In genomic region chr6:137155830-137156229, GRCh38 we compare ENCODE assay signal across 9 cellular contexts. TPM values are rescaled to one million over a fixed set of nuclear protein-coding genes. Genes with fewer than 3 reads are reported as not detected.
DNase-seq lines count a peak whose midpoint lies in the region; TF ChIP-seq lines count a peak whose summit lies in the region.
"Had no signal": no experiment of that assay in that cellular context is flagged by ENCODE, and none has a peak within 500 bp of the region (broad histone marks: within the 10 kb centered on the region; RNA-seq: fewer than 3 reads in every experiment).

No MANE protein-coding gene starts in this region.

- peaks cover 13% of the 10 kb centered on the region for H3K4me1 Mint-ChIP-seq in activated naive CD8-positive, alpha-beta T cell treated with anti-CD3 and anti-CD28 coated beads for 36 hours

- TF ChIP-seq CTCF in testis (IDR thresholded peaks at IDR 0.05) (no peak), dorsolateral prefrontal cortex (IDR thresholded peaks at IDR 0.05 in 54 of 56, conservative IDR thresholded peaks at IDR 0.05 in 2 of 56; ENCODE audit: low read depth in 1 of 56, partially characterized antibody in 56 of 56) (no peak), A673 (conservative IDR thresholded peaks at IDR 0.05; ENCODE audit: low read depth, low read length) (no peak)

- H3K27me3 ChIP-seq in testis (no peaks in the 10 kb centered on the region), dorsolateral prefrontal cortex (peaks cover 0 to 6% (median 0%) of the 10 kb centered on the region in 45 donors), A673 (replicated peaks; ENCODE audit: insufficient read depth, low read depth, low read length, poor library complexity) (peaks cover 9% of the 10 kb centered on the region)

- peak; percentile 11 for DNase-seq in NK-92 treated with Interleukin-12 subunit alpha and Interleukin-12 subunit beta, amount 100 ng/mL, for 24 hours (lab: John Stamatoyannopoulos, UW)
- DNase-seq in NK-92 (lab: John Stamatoyannopoulos, UW; ENCODE audit: unreplicated experiment), result no peak
- DNase-seq in M059J (ENCODE audit: low read depth), result peak; percentile 73
- peak; percentile 22 for DNase-seq in activated naive CD8-positive, alpha-beta T cell treated with anti-CD3 and anti-CD28 coated beads for 36 hours
- DNase-seq in pons (ENCODE audit: low spot score), result peak; percentile 26
- DNase-seq in testis, result no peak
- no peak for DNase-seq in dorsolateral prefrontal cortex
- no peak for DNase-seq in A673 (ENCODE audit: low spot score)

- no peaks in the 10 kb centered on the region for H3K4me1 ChIP-seq in testis
- no peaks in the 10 kb centered on the region for H3K4me1 ChIP-seq in A673 (ENCODE audit: insufficient read depth, low read length, poor library complexity, severe bottlenecking)

- WGBS in testis, 2 donors, result 91 to 94% methylated on average over 2 of the region's 2 CpGs

- no peak overlapping the region for H3K27ac ChIP-seq in testis
- no peak overlapping the region for H3K27ac ChIP-seq in dorsolateral prefrontal cortex
- H3K27ac ChIP-seq in A673 (ENCODE audit: low read depth, low read length, poor library complexity, severe bottlenecking), result no peak overlapping the region
- H3K27ac ChIP-seq: 22Rv1 had no signal

- H3K36me3 ChIP-seq in testis (ENCODE audit: low read depth, missing control alignments), result no peaks in the 10 kb centered on the region
- no peaks in the 10 kb centered on the region for H3K36me3 ChIP-seq in A673 (ENCODE audit: insufficient read depth, low read length, poor library complexity, severe bottlenecking)

- TF ChIP-seq POLR2A in testis (IDR thresholded peaks at IDR 0.05), result no peak

- peaks cover 37% of the 10 kb centered on the region for H3K27me3 Mint-ChIP-seq in activated naive CD8-positive, alpha-beta T cell treated with anti-CD3 and anti-CD28 coated beads for 36 hours

- CTCF ChIA-PET in A673 (lab: Charles Lee), result no interaction called here

- no peak overlapping the region for H3K4me3 Mint-ChIP-seq in activated naive CD8-positive, alpha-beta T cell treated with anti-CD3 and anti-CD28 coated beads for 36 hours

- intact Hi-C loops in testis (cut with DNase I; ENCODE audit: low total_unique reads) (no loop called here), dorsolateral prefrontal cortex (cut with DNase I) (no loop called here), A673 (cut with micrococcal nuclease; ENCODE audit: unreplicated experiment) (no loop called here)

- H3K9me3 Mint-ChIP-seq in activated naive CD8-positive, alpha-beta T cell treated with anti-CD3 and anti-CD28 coated beads for 36 hours, result no peaks in the 10 kb centered on the region

- H3K36me3 Mint-ChIP-seq in activated naive CD8-positive, alpha-beta T cell treated with anti-CD3 and anti-CD28 coated beads for 36 hours, result no peaks in the 10 kb centered on the region

- no TSS peak for BruUV-seq in A673 (replicated peaks; lab: Mats Ljungman, UMichigan)

- POLR2A ChIA-PET in A673 (lab: Charles Lee; ENCODE audit: low non-redundant PET), result no interaction called here

- no peak overlapping the region for H3K4me3 ChIP-seq in testis
- H3K4me3 ChIP-seq in dorsolateral prefrontal cortex, result no peak overlapping the region
- H3K4me3 ChIP-seq in A673 (ENCODE audit: low read depth, low read length, poor library complexity, severe bottlenecking), result no peak overlapping the region

- H3K9me3 ChIP-seq in testis, result no peaks in the 10 kb centered on the region
- H3K9me3 ChIP-seq in A673 (ENCODE audit: low read depth, low read length, poor library complexity, severe bottlenecking), result no peaks in the 10 kb centered on the region

- H3K27ac Mint-ChIP-seq in activated naive CD8-positive, alpha-beta T cell treated with anti-CD3 and anti-CD28 coated beads for 36 hours, result peak overlapping the region; percentile 40

RNA-seq across cellular contexts. Expression of gene IL22RA2, which starts 17.6 kb away (rescaled TPM):
- not detected in 2 replicates for total RNA-seq in M059J (2014; rRNA removed; shearing (Covaris generic))
- not detected for total RNA-seq in activated naive CD8-positive, alpha-beta T cell treated with anti-CD3 and anti-CD28 coated beads for 36 hours
- total RNA-seq in testis (not detected), dorsolateral prefrontal cortex (not detected), A673 (2021) (not detected in 2 replicates)
- not detected for polyA plus RNA-seq in testis (ENCODE audit: insufficient read depth, low read depth, low replicate concordance)

Comparison
In these comparisons a context has a peak if more than half of its experiments do, and no peak if none do; other contexts are left out.
1. DNase-seq: peak in NK-92 treated with Interleukin-12 subunit alpha and Interleukin-12 subunit beta, amount 100 ng/mL, for 24 hours (single experiment), M059J (single experiment), activated naive CD8-positive, alpha-beta T cell treated with anti-CD3 and anti-CD28 coated beads for 36 hours (single experiment) and pons (single experiment); none in NK-92 (single experiment), testis (single experiment), dorsolateral prefrontal cortex (0 of 10) and A673 (single experiment).